In the genomic region with DNA sequence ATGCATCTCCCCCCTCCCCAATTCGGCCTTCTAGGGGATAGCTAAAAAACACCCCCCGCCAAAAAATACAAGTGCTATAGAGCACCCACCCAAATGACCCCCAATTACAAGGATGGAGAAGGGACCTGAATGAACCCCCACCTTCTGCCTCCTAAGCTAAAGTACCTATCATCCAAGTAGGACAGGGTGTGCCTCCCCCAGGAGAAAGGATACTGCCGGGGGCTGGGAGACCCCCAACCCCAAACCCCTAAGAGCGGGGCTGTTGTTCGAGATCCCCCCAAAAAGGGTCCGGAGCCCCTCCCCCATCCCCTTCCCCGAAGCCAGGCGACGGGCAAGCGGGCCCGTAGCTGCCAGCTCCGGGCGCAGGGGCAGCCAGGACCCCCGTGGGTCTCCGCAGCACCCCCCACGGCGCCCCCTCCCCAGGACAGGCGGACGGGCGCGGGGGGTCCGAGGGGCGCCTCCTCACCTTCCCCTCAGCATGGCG, we compare ENCODE assay signal across 8 cellular contexts. TPM values are rescaled to one million over a fixed set of nuclear protein-coding genes. Genes with fewer than 3 reads are reported as not detected.
DNase-seq lines count a peak whose midpoint lies in the region; ATAC-seq and TF ChIP-seq lines count a peak whose summit lies in the region.

No MANE protein-coding gene starts in this region.

- H4K8ac ChIP-seq in trophoblast cell (ENCODE audit: low read depth, low read length): peak overlapping the region; percentile 99

- peak overlapping the region; percentile 99 for H4K91ac ChIP-seq in trophoblast cell (ENCODE audit: low read depth, low read length)

- peak overlapping the region; percentile 99 for H3K18ac ChIP-seq in trophoblast cell (ENCODE audit: low read length)

- intact Hi-C loops in PC-3 (cut with micrococcal nuclease): loop anchor here (5.0 kb wide), 1 partner anchor 34 kb away; no protein-coding TSS in a partner anchor

- POLR2A ChIA-PET in PC-3 (lab: Charles Lee; ENCODE audit: unreplicated experiment): no interaction called here

- ATAC-seq in PC-3: no peak
- ATAC-seq in HG03108 (IDR thresholded peaks at IDR 0.05; ENCODE audit: unreplicated experiment): no peak

- BruUV-seq in PC-3 (replicated peaks; lab: Mats Ljungman, UMichigan): no TSS peak

- H3K27me3 ChIP-seq in DOHH2 (ENCODE audit: control insufficient read depth, low read length) (peaks cover 4% of the 10 kb centered on the region; the same call in 1 of the 2 replicates), PC-3 (ENCODE audit: low read length) (no peaks in the 10 kb centered on the region), trophoblast cell (ENCODE audit: insufficient read depth, low read length) (no peaks in the 10 kb centered on the region)

- H3K9me3 ChIP-seq in DOHH2 (ENCODE audit: control insufficient read depth, insufficient read depth, low read length) (no peaks in the 10 kb centered on the region), PC-3 (ENCODE audit: low read length) (no peaks in the 10 kb centered on the region), trophoblast cell (ENCODE audit: insufficient read depth, low read depth, low read length) (no peaks in the 10 kb centered on the region)

- H2BK120ac ChIP-seq in trophoblast cell (ENCODE audit: insufficient read depth, low read length, poor library complexity): peak overlapping the region; percentile 97

- H3K79me1 ChIP-seq in trophoblast cell (ENCODE audit: low read length): peaks cover 26% of the 10 kb centered on the region

- H3K36me3 ChIP-seq in DOHH2 (ENCODE audit: control insufficient read depth, low read length) (peaks cover 56% of the 10 kb centered on the region), PC-3 (ENCODE audit: low read depth, low read length) (no peaks in the 10 kb centered on the region; the same call in 1 of the 2 replicates), trophoblast cell (ENCODE audit: control insufficient read depth in 1 of 2, insufficient read depth in 2 of 2, low read length in 2 of 2) (peaks cover 0 to 2% of the 10 kb centered on the region in 2 experiments)

- H3K4me3 ChIP-seq in DOHH2 (ENCODE audit: low read length): peak overlapping the region; percentile 80
- H3K4me3 ChIP-seq in PC-3 (ENCODE audit: low read length): peak overlapping the region; percentile 93
- peak overlapping the region; percentile 88 for H3K4me3 ChIP-seq in epithelial cell of proximal tubule (ENCODE audit: low read depth, low read length)
- H3K4me3 ChIP-seq in trophoblast cell (ENCODE audit: low read depth, low read length): peak overlapping the region; percentile 77

- H3K4me1 ChIP-seq in DOHH2 (ENCODE audit: control insufficient read depth, low read length): peaks cover 45% of the 10 kb centered on the region
- H3K4me1 ChIP-seq in PC-3 (ENCODE audit: insufficient read depth, low read length): peaks cover 36% of the 10 kb centered on the region
- H3K4me1 ChIP-seq in trophoblast cell (ENCODE audit: control insufficient read depth in 1 of 2, insufficient read depth in 2 of 2, low read length in 2 of 2): peaks cover 4 to 6% of the 10 kb centered on the region in 2 experiments

- H3K27ac ChIP-seq in DOHH2 (ENCODE audit: low read depth, low read length): peak overlapping the region; percentile 86
- peak overlapping the region; percentile 99 for H3K27ac ChIP-seq in PC-3 (ENCODE audit: low read length)
- H3K27ac ChIP-seq in trophoblast cell (ENCODE audit: low read depth, low read length): peak overlapping the region; percentile 99

- CTCF ChIA-PET in PC-3 (lab: Charles Lee): no interaction called here

- H2AK5ac ChIP-seq in trophoblast cell (ENCODE audit: low read length): peak overlapping the region; percentile 98

- H4K20me1 ChIP-seq in DOHH2 (ENCODE audit: control insufficient read depth, insufficient read depth, low read depth, low read length) (peaks cover 3% of the 10 kb centered on the region; the same call in 1 of the 2 replicates), PC-3 (ENCODE audit: low read length) (no peaks in the 10 kb centered on the region)

- peak overlapping the region; percentile 98 for H2BK5ac ChIP-seq in trophoblast cell (ENCODE audit: low read depth, low read length, poor library complexity)

- 0 out of 2 replicates have a peak overlapping the region, but pooled peaks have one; percentile 55 for H2AFZ ChIP-seq in PC-3 (ENCODE audit: low read length)
- peak overlapping the region; percentile 72 for H2AFZ ChIP-seq in trophoblast cell (ENCODE audit: insufficient read depth, low read length, poor library complexity)

- H3K9ac ChIP-seq in PC-3 (ENCODE audit: low read length) (peak overlapping the region; percentile 100), trophoblast cell (ENCODE audit: low read length) (peak overlapping the region; percentile 86)

- H3K4me2 ChIP-seq in DOHH2 (ENCODE audit: low read length) (peak overlapping the region; percentile 96), PC-3 (ENCODE audit: low read length) (peak overlapping the region; percentile 85), trophoblast cell (ENCODE audit: low read length) (peak overlapping the region; percentile 83)

- DNase-seq in PC-3 (no peak), epithelial cell of proximal tubule (ENCODE audit: low read depth) (no peak), trophoblast cell (no peak), GM03348 (ENCODE audit: low spot score) (no peak), RPMI8226 (no peak)
- no peak for DNase-seq in stimulated activated naive CD4-positive, alpha-beta T cell (lab: John Stamatoyannopoulos, UW)

- H3K23ac ChIP-seq in trophoblast cell (ENCODE audit: low read length): peak overlapping the region; percentile 63

- TF ChIP-seq CTCF in DOHH2 (IDR thresholded peaks at IDR 0.05; ENCODE audit: low read depth, low read length, poor library complexity, severe bottlenecking) (no peak), PC-3 (conservative IDR thresholded peaks at IDR 0.05; ENCODE audit: low read depth, low read length) (no peak), epithelial cell of proximal tubule (conservative IDR thresholded peaks at IDR 0.05; ENCODE audit: low read depth, low read length) (no peak)

- H4K12ac ChIP-seq in trophoblast cell (ENCODE audit: low read depth, low read length): peak overlapping the region; percentile 96

- H3K4ac ChIP-seq in trophoblast cell (ENCODE audit: low read depth, low read length): peak overlapping the region; percentile 93

- peak overlapping the region; percentile 96 for H3K14ac ChIP-seq in trophoblast cell (ENCODE audit: low read length)

- no CpG with 5 or more reads among the region's 24 CpGs for WGBS in trophoblast cell (ENCODE audit: extremely low coverage, insufficient coverage, insufficient read length)

- H3K79me2 ChIP-seq in DOHH2 (ENCODE audit: control insufficient read depth, low read length) (peaks cover 62% of the 10 kb centered on the region), PC-3 (ENCODE audit: low read length) (peaks cover 53% of the 10 kb centered on the region), trophoblast cell (ENCODE audit: control insufficient read depth, insufficient read depth, low read length, poor library complexity) (peaks cover 20% of the 10 kb centered on the region)

- peaks cover 47% of the 10 kb centered on the region for H3F3A ChIP-seq in DOHH2 (ENCODE audit: control insufficient read depth, insufficient read depth)
- peaks cover 10% of the 10 kb centered on the region for H3F3A ChIP-seq in PC-3 (ENCODE audit: low read length, unreplicated experiment)

- H2BK12ac ChIP-seq in trophoblast cell (ENCODE audit: low read length): peak overlapping the region; percentile 35

- H3K9me2 ChIP-seq in DOHH2 (replicated peaks; ENCODE audit: control insufficient read depth, low read length) (no peaks in the 10 kb centered on the region), PC-3 (replicated peaks; ENCODE audit: low read length) (no peaks in the 10 kb centered on the region)

RNA-seq across cellular contexts. Expression of a gene that starts 1.9 kb away (rescaled TPM):
- total RNA-seq in PC-3 (2014; rRNA removed) (13.4 and 20.0 TPM in 2 replicates), epithelial cell of proximal tubule (18.3 and 30.0 TPM in 2 replicates)
- 17.0 and 17.4 TPM in 2 replicates for polyA plus RNA-seq in trophoblast cell (2013)

RNA-seq across cellular contexts. Expression of a gene that starts 18.9 kb away (rescaled TPM):
- total RNA-seq in PC-3 (2014; rRNA removed): 99.7 and 134 TPM in 2 replicates
- 140 and 236 TPM in 2 replicates for total RNA-seq in epithelial cell of proximal tubule
- 152 and 161 TPM in 2 replicates for polyA plus RNA-seq in trophoblast cell (2013)
